ENCODE assay signal across 14 cellular contexts in genomic region chrX:63466690-63467089, GRCh38.
DNase-seq lines count a peak whose midpoint lies in the region; ATAC-seq and TF ChIP-seq lines count a peak whose summit lies in the region.
"Had no signal": no experiment of that assay in that cellular context is flagged by ENCODE, and none has a peak within 500 bp of the region (broad histone marks: within the 10 kb centered on the region; RNA-seq: fewer than 3 reads in every experiment).

No MANE protein-coding gene starts in this region.

- H3K4me3 ChIP-seq in GM12864 (ENCODE audit: low read depth, low read length): no peak overlapping the region
- no peak overlapping the region for H3K4me3 ChIP-seq in LNCaP clone FGC (ENCODE audit: low read depth, low read length)
- H3K4me3 ChIP-seq in brain microvascular endothelial cell (ENCODE audit: low read depth, low read length): no peak overlapping the region
- no peak overlapping the region for H3K4me3 ChIP-seq in neural progenitor cell

- H3K27ac ChIP-seq in brain microvascular endothelial cell (no peak overlapping the region), neural progenitor cell (no peak overlapping the region)

- no peaks in the 10 kb centered on the region for H3K79me2 ChIP-seq in neural progenitor cell (ENCODE audit: low read depth)

- H3K4me1 Mint-ChIP-seq in neural progenitor cell: no peaks in the 10 kb centered on the region

- H3K27me3 Mint-ChIP-seq in neural progenitor cell (ENCODE audit: insufficient read depth, low read depth): peaks cover 2% of the 10 kb centered on the region

- H3K9me3 Mint-ChIP-seq in neural progenitor cell: peaks cover 11% of the 10 kb centered on the region

- ATAC-seq in HG03139 (IDR thresholded peaks at IDR 0.05; ENCODE audit: unreplicated experiment): no peak
- ATAC-seq in HG03280 (IDR thresholded peaks at IDR 0.05; ENCODE audit: unreplicated experiment): no peak

- H3K9me3 ChIP-seq in neural progenitor cell (ENCODE audit: low read depth): peaks cover 17% of the 10 kb centered on the region

- no peak overlapping the region for H3K4me2 ChIP-seq in neural progenitor cell

- no peak overlapping the region for H3K9ac ChIP-seq in neural progenitor cell

- no peaks in the 10 kb centered on the region for H3F3A ChIP-seq in neural progenitor cell (ENCODE audit: low read depth)

- no peaks in the 10 kb centered on the region for H3K4me1 ChIP-seq in neural progenitor cell

- peak; percentile 8 for TF ChIP-seq CTCF in GM12864 (IDR thresholded peaks at IDR 0.05; ENCODE audit: low read depth, low read length, missing control alignments)
- 0 out of 2 replicates have a peak, but pooled peaks have one; percentile 6 for TF ChIP-seq CTCF in LNCaP clone FGC (IDR thresholded peaks at IDR 0.05; ENCODE audit: control insufficient read depth, extremely low read depth, insufficient read depth)
- peak; percentile 31 for TF ChIP-seq CTCF in brain microvascular endothelial cell (IDR thresholded peaks at IDR 0.05; ENCODE audit: low read depth, low read length, missing control alignments)
- TF ChIP-seq CTCF in neural progenitor cell (IDR thresholded peaks at IDR 0.05): peak; percentile 20

- H3K36me3 Mint-ChIP-seq in neural progenitor cell: no peaks in the 10 kb centered on the region

- H3K27me3 ChIP-seq in brain microvascular endothelial cell (replicated peaks) (no peaks in the 10 kb centered on the region), neural progenitor cell (no peaks in the 10 kb centered on the region)

- no peaks in the 10 kb centered on the region for H3K36me3 ChIP-seq in brain microvascular endothelial cell (replicated peaks)
- no peaks in the 10 kb centered on the region for H3K36me3 ChIP-seq in neural progenitor cell

- H3K4me3 Mint-ChIP-seq in neural progenitor cell: no peak overlapping the region

- H4K20me1 ChIP-seq in neural progenitor cell (ENCODE audit: low read depth): no peaks in the 10 kb centered on the region

- in situ Hi-C loops in brain microvascular endothelial cell (cut with HindIII; ENCODE audit: low pct_ligation_motif_present, low sequenced_read_pairs): no loop called here

- H3K27ac Mint-ChIP-seq in neural progenitor cell: no peak overlapping the region

- DNase-seq in GM12864 (ENCODE audit: low read depth): no peak
- DNase-seq in LNCaP clone FGC (ENCODE audit: low read depth): no peak
- no peak for DNase-seq in brain microvascular endothelial cell
- DNase-seq in neural progenitor cell (ENCODE audit: low spot score): no peak
- DNase-seq in NCI-H146 treated with DMSO at 0.1 percent for 48 hours (lab: John Stamatoyannopoulos, UW; ENCODE audit: unreplicated experiment): no peak
- DNase-seq: DMS79 treated with DMSO at 0.1 percent for 48 hours, GDM1, KG1, NCI-H1417, NCI-H2029 treated with DMSO at 0.1 percent for 48 hours, NCI-H524, T-helper 9 cell had no signal

- H2AFZ ChIP-seq in neural progenitor cell (replicated peaks): no peak overlapping the region
